ENCODE assay signal across 12 cellular contexts in genomic region chr16:50396770-50397525, GRCh38. TPM values are rescaled to one million over a fixed set of nuclear protein-coding genes. Genes with fewer than 3 reads are reported as not detected.
DNase-seq lines count a peak whose midpoint lies in the region; ATAC-seq and TF ChIP-seq lines count a peak whose summit lies in the region.
"Had no signal": no experiment of that assay in that cellular context is flagged by ENCODE, and none has a peak within 500 bp of the region (broad histone marks: within the 10 kb centered on the region; RNA-seq: fewer than 3 reads in every experiment).

No MANE protein-coding gene starts in this region.

- H3K4me3 ChIP-seq in astrocyte of the spinal cord (ENCODE audit: low read depth, low read length) = no peak overlapping the region

- no peaks in the 10 kb centered on the region for H3K9me3 Mint-ChIP-seq in IgD-negative memory B cell
- no peaks in the 10 kb centered on the region for H3K9me3 Mint-ChIP-seq in memory B cell
- H3K9me3 Mint-ChIP-seq: activated T-helper 1 cell treated with anti-CD3 and anti-CD28 coated beads, Interleukin-12 subunit alpha, Interleukin-12 subunit beta, Interleukin-2, Interleukin-4 antibody, amounts not matched to agents 30 ng/mL and 10 ng/mL and 1 ng/mL, durations not matched to agents 14 hours and 24 hours and 36 hours had no signal

- ATAC-seq in memory B cell (ENCODE audit: low read depth) (no peak), GM18511 (IDR thresholded peaks at IDR 0.05; ENCODE audit: unreplicated experiment) (no peak), HG03457 (IDR thresholded peaks at IDR 0.05; ENCODE audit: unreplicated experiment) (no peak)

- TF ChIP-seq CTCF in astrocyte of the spinal cord (IDR thresholded peaks at IDR 0.05; ENCODE audit: low read depth, low read length) = no peak

- H3K4me1 Mint-ChIP-seq in IgD-negative memory B cell = peaks cover 0 to 16% (median 14%) of the 10 kb centered on the region in 3 donors
- H3K4me1 Mint-ChIP-seq in memory B cell = peaks cover 12% of the 10 kb centered on the region

- in situ Hi-C loops in astrocyte of the spinal cord (cut with HindIII; ENCODE audit: low sequenced_read_pairs) = no loop called here
- in situ Hi-C loops in KBM-7 (cut with MboI; ENCODE audit: low pct_unique_long_range_greater_than_20kb, low sequenced_read_pairs) = loop anchor here (25.0 kb wide), 2 partner anchors 265 to 415 kb away; no protein-coding TSS in a partner anchor

- H3K27me3 Mint-ChIP-seq in IgD-negative memory B cell (peaks cover 4% of the 10 kb centered on the region), memory B cell (peaks cover 6% of the 10 kb centered on the region)

- DNase-seq in Daoy (ENCODE audit: low read depth) (peak; percentile 89), astrocyte of the spinal cord (ENCODE audit: low read depth, low spot score) (peak; percentile 72), memory B cell (ENCODE audit: low spot score in 2 of 2) (no peak), KBM-7 (no peak), amygdala (lab: John Stamatoyannopoulos, UW) (no peak)
- DNase-seq: DMS153; NCI-H1048; NK-92 treated with Interleukin-12 subunit alpha and Interleukin-12 subunit beta, amount 100 ng/mL, for 24 hours had no signal

- H3K36me3 Mint-ChIP-seq in IgD-negative memory B cell (no peaks in the 10 kb centered on the region), memory B cell (no peaks in the 10 kb centered on the region)

- peak overlapping the region in 1 of 4 donors; percentile 73 for H3K4me3 Mint-ChIP-seq in IgD-negative memory B cell
- H3K4me3 Mint-ChIP-seq in memory B cell = no peak overlapping the region
- H3K4me3 Mint-ChIP-seq: activated T-helper 1 cell treated with anti-CD3 and anti-CD28 coated beads, Interleukin-12 subunit alpha, Interleukin-12 subunit beta, Interleukin-2, Interleukin-4 antibody, amounts not matched to agents 30 ng/mL and 10 ng/mL and 1 ng/mL, durations not matched to agents 14 hours and 24 hours and 36 hours had no signal

- H3K27ac Mint-ChIP-seq in IgD-negative memory B cell (peak overlapping the region in 2 of 3 donors; percentile 14 to 68), memory B cell (peak overlapping the region; percentile 4)
- H3K27ac Mint-ChIP-seq: activated T-helper 1 cell treated with anti-CD3 and anti-CD28 coated beads, Interleukin-12 subunit alpha, Interleukin-12 subunit beta, Interleukin-2, Interleukin-4 antibody, amounts not matched to agents 30 ng/mL and 10 ng/mL and 1 ng/mL, durations not matched to agents 14 hours and 24 hours and 36 hours had no signal

RNA-seq across cellular contexts. Expression of gene BRD7, which starts 28.2 kb away (rescaled TPM):
- 56.7 and 73.6 TPM in 2 replicates for total RNA-seq in Daoy (2014; rRNA removed; shearing (Covaris generic))
- polyA plus RNA-seq in IgD-negative memory B cell = 32.0 TPM

Comparison
In these comparisons a context has a peak if more than half of its experiments do, and no peak if none do; other contexts are left out.
1. DNase-seq: peak in Daoy (single experiment) and astrocyte of the spinal cord (single experiment); none in memory B cell (0 of 2), KBM-7 (single experiment) and amygdala (0 of 56).